Comparison of ENCODE assay signal across 21 cellular contexts in genomic region chr9:91700475-91700874, GRCh38.
DNase-seq lines count a peak whose midpoint lies in the region; ATAC-seq, FAIRE-seq and TF ChIP-seq lines count a peak whose summit lies in the region.
"Had no signal": no experiment of that assay in that cellular context is flagged by ENCODE, and none has a peak within 500 bp of the region (broad histone marks: within the 10 kb centered on the region; RNA-seq: fewer than 3 reads in every experiment).

No MANE protein-coding gene starts in this region.

- no peak overlapping the region for H2BK120ac ChIP-seq in IMR-90 (ENCODE audit: low read depth, low read length)

- H3K4ac ChIP-seq in IMR-90 (ENCODE audit: low read depth, low read length): no peak overlapping the region

- H4K5ac ChIP-seq in IMR-90 (ENCODE audit: low read depth, low read length): no peak overlapping the region

- ATAC-seq in A549 (no peak), IMR-90 (ENCODE audit: low read depth) (no peak)
- ATAC-seq: CD8-positive, alpha-beta T cell had no signal

- peaks cover under 1% of the 10 kb centered on the region for H3K9me1 ChIP-seq in IMR-90 (ENCODE audit: insufficient read depth, low read length)

- H3K27ac Mint-ChIP-seq in endodermal cell: no peak overlapping the region
- H3K27ac Mint-ChIP-seq: B cell; CD4-positive, alpha-beta T cell; CD8-positive, alpha-beta T cell had no signal

- 39% methylated on average over 5 of the region's 5 CpGs for WGBS in A549 (ENCODE audit: missing lambda C conversion rate)
- WGBS in IMR-90 (ENCODE audit: extremely low coverage in 2 of 2, insufficient read length in 1 of 2), 2 experiments: no CpG with 5 or more reads among the region's 5 CpGs
- WGBS in endodermal cell (ENCODE audit: insufficient coverage in 1 of 2, insufficient read length in 1 of 2), 2 experiments: 83 to 96% methylated on average over 2 to 5 of the region's 5 CpGs

- no peaks in the 10 kb centered on the region for H3K79me1 ChIP-seq in IMR-90 (ENCODE audit: low read depth in 1 of 2, low read length in 2 of 2)

- H3K36me3 ChIP-seq in IMR-90 (ENCODE audit: control insufficient read depth, insufficient read depth, low read length) (no peaks in the 10 kb centered on the region), endodermal cell (ENCODE audit: control insufficient read depth, insufficient read depth, low read length) (peaks cover 9% of the 10 kb centered on the region)
- H3K36me3 ChIP-seq: BLaER1 treated with 17β-estradiol and CSF1 and Interleukin-3, amounts not matched to agents 10 nM and 100 nM had no signal

- no peak overlapping the region for H2AFZ ChIP-seq in IMR-90 (replicated peaks; ENCODE audit: low read length, poor library complexity)

- no peak overlapping the region for H3K56ac ChIP-seq in IMR-90 (ENCODE audit: extremely low read depth, insufficient read depth, low read length)

- dilution Hi-C loops in IMR-90 (cut with HindIII; ENCODE audit: low sequenced_read_pairs, unreplicated experiment): no loop called here

- BruUV-seq in IMR-90 (replicated peaks; lab: Mats Ljungman, UMichigan): no TSS peak

- no peaks in the 10 kb centered on the region for H3K27me3 ChIP-seq in IMR-90 (ENCODE audit: control insufficient read depth, insufficient read depth, low read length)
- no peaks in the 10 kb centered on the region for H3K27me3 ChIP-seq in endodermal cell (ENCODE audit: control insufficient read depth, insufficient read depth, low read length, poor library complexity, severe bottlenecking)
- H3K27me3 ChIP-seq: BLaER1 treated with 17β-estradiol and CSF1 and Interleukin-3, amounts not matched to agents 10 nM and 100 nM had no signal

- in situ Hi-C loops in IMR-90 (cut with MboI; ENCODE audit: low sequenced_read_pairs): no loop called here

- H2AK5ac ChIP-seq in IMR-90 (ENCODE audit: low read depth, low read length): no peak overlapping the region

- H2BK15ac ChIP-seq in IMR-90 (ENCODE audit: low read depth, low read length): no peak overlapping the region

- no peak overlapping the region for H3K14ac ChIP-seq in IMR-90 (replicated peaks; ENCODE audit: low read depth, low read length)

- TF ChIP-seq RAD21 in A549 (conservative IDR thresholded peaks at IDR 0.05 in 1 of 2, IDR thresholded peaks at IDR 0.05 in 1 of 2): no peak
- no peak for TF ChIP-seq RAD21 in IMR-90 (IDR thresholded peaks at IDR 0.05; ENCODE audit: low read length)

- no peak for TF ChIP-seq CTCF in A549 (IDR thresholded peaks at IDR 0.05)
- TF ChIP-seq CTCF in IMR-90 (conservative IDR thresholded peaks at IDR 0.05; ENCODE audit: low read depth, low read length): no peak
- no peak for TF ChIP-seq CTCF in endodermal cell (conservative IDR thresholded peaks at IDR 0.05)

- H3K18ac ChIP-seq in IMR-90 (ENCODE audit: low read depth, low read length): no peak overlapping the region

- no peaks in the 10 kb centered on the region for H3K27me3 Mint-ChIP-seq in endodermal cell (ENCODE audit: insufficient read depth)
- H3K27me3 Mint-ChIP-seq: CD4-positive, alpha-beta T cell had no signal

- peaks cover 22% of the 10 kb centered on the region for H3K9me3 Mint-ChIP-seq in endodermal cell

- H3K9me3 ChIP-seq in A549: peaks cover 27% of the 10 kb centered on the region; the same call in 2 of the 3 replicates
- peaks cover 5% of the 10 kb centered on the region for H3K9me3 ChIP-seq in IMR-90 (ENCODE audit: control insufficient read depth, insufficient read depth, low read length)
- H3K9me3 ChIP-seq in endodermal cell (ENCODE audit: control insufficient read depth, low read length): peaks cover 23% of the 10 kb centered on the region
- H3K9me3 ChIP-seq: Caco-2 had no signal

- H3K4me3 ChIP-seq in A549: no peak overlapping the region
- no peak overlapping the region for H3K4me3 ChIP-seq in IMR-90 (ENCODE audit: insufficient read depth, low read depth, low read length)
- H3K4me3 ChIP-seq in endodermal cell (ENCODE audit: low read length): no peak overlapping the region
- H3K4me3 ChIP-seq: BLaER1 treated with 17β-estradiol and CSF1 and Interleukin-3, amounts not matched to agents 10 nM and 100 nM had no signal

- H4K91ac ChIP-seq in IMR-90 (ENCODE audit: insufficient read depth, low read depth, low read length): no peak overlapping the region

- H3K4me3 Mint-ChIP-seq in endodermal cell: no peak overlapping the region
- H3K4me3 Mint-ChIP-seq: B cell; CD4-positive, alpha-beta T cell; CD8-positive, alpha-beta T cell had no signal

- no peak for TF ChIP-seq EP300 in A549 (IDR thresholded peaks at IDR 0.05)

- no peak overlapping the region for H4K8ac ChIP-seq in IMR-90 (ENCODE audit: low read depth in 2 of 2, low read length in 2 of 2)

- CTCF ChIA-PET in A549 (lab: Yijun Ruan, JAX) (interaction anchor here (0.6 to 0.7 kb wide), 3 partner anchors 111 to 802 kb away, joined by 3 to 5 read pairs (median 3); no protein-coding TSS in a partner anchor), IMR-90 (lab: Yijun Ruan, JAX) (interaction anchor here (0.6 kb wide), 1 partner anchor 297 kb away, joined by 6 read pairs; no protein-coding TSS in a partner anchor)

- FAIRE-seq in A549 (lab: Jason Lieb, UNC): no peak
- FAIRE-seq: A204.1, D721Med, G401.6, GM12891, GM19239 had no signal

- H3K4me1 ChIP-seq in A549 (no peaks in the 10 kb centered on the region), IMR-90 (ENCODE audit: control insufficient read depth, insufficient read depth, low read length) (no peaks in the 10 kb centered on the region), endodermal cell (ENCODE audit: control insufficient read depth, insufficient read depth, low read length) (no peaks in the 10 kb centered on the region)
- H3K4me1 ChIP-seq: BLaER1 treated with 17β-estradiol and CSF1 and Interleukin-3, amounts not matched to agents 10 nM and 100 nM; Caco-2 had no signal

- H3K4me2 ChIP-seq in A549: no peak overlapping the region
- H3K4me2 ChIP-seq in IMR-90 (ENCODE audit: low read depth, low read length): no peak overlapping the region
- H3K4me2 ChIP-seq: BLaER1 treated with 17β-estradiol and CSF1 and Interleukin-3, amounts not matched to agents 10 nM and 100 nM had no signal

- DNase-seq in A549 (ENCODE audit: low read depth in 1 of 2, low spot score in 1 of 2): no peak
- DNase-seq in IMR-90: no peak
- peak; percentile 2 for DNase-seq in endodermal cell
- no peak for DNase-seq in HK-2 (ENCODE audit: unreplicated experiment)
- DNase-seq in KG1 (lab: John Stamatoyannopoulos, UW): no peak
- DNase-seq: 8988T; AML-193; Caco-2; Calu3; CD4-positive, alpha-beta T cell; CD8-positive, alpha-beta T cell; DMS79 treated with DMSO at 0.1 percent for 48 hours; GF-D8 had no signal

- no peak overlapping the region for H2AK9ac ChIP-seq in IMR-90 (replicated peaks; ENCODE audit: low read depth, low read length, poor library complexity)

- H3K36me3 Mint-ChIP-seq in endodermal cell (ENCODE audit: low read depth): peaks cover 5% of the 10 kb centered on the region
- H3K36me3 Mint-ChIP-seq: CD8-positive, alpha-beta T cell had no signal

- no peaks in the 10 kb centered on the region for H4K20me1 ChIP-seq in IMR-90 (ENCODE audit: insufficient read depth, low read length)
- H4K20me1 ChIP-seq: BLaER1 treated with 17β-estradiol and CSF1 and Interleukin-3, amounts not matched to agents 10 nM and 100 nM had no signal

- TF ChIP-seq POLR2A in A549 (IDR thresholded peaks at IDR 0.05; ENCODE audit: low read length): no peak
- TF ChIP-seq POLR2A in IMR-90 (IDR thresholded peaks at IDR 0.05; ENCODE audit: low read depth, low read length): no peak

- no peak overlapping the region for H2BK5ac ChIP-seq in IMR-90 (ENCODE audit: low read depth, low read length, poor library complexity, severe bottlenecking)

- H3K4me1 Mint-ChIP-seq in endodermal cell: peaks cover 4% of the 10 kb centered on the region

- H3K9ac ChIP-seq in IMR-90 (ENCODE audit: low read depth, low read length): no peak overlapping the region
- no peak overlapping the region for H3K9ac ChIP-seq in endodermal cell (ENCODE audit: extremely low read depth, low read length, poor library complexity, severe bottlenecking)
- H3K9ac ChIP-seq: BLaER1 treated with 17β-estradiol and CSF1 and Interleukin-3, amounts not matched to agents 10 nM and 100 nM had no signal

- H3K23ac ChIP-seq in IMR-90 (ENCODE audit: low read depth, low read length): no peak overlapping the region

- intact Hi-C loops in IMR-90 (cut with micrococcal nuclease): no loop called here

- no peak overlapping the region for H2BK20ac ChIP-seq in IMR-90 (ENCODE audit: low read depth, low read length)

- H3K27ac ChIP-seq in A549 (no peak overlapping the region), IMR-90 (ENCODE audit: insufficient read depth, low read length) (no peak overlapping the region), endodermal cell (ENCODE audit: low read depth, low read length) (no peak overlapping the region)
- H3K27ac ChIP-seq: BLaER1 treated with 17β-estradiol and CSF1 and Interleukin-3, amounts not matched to agents 10 nM and 100 nM; C4-2B had no signal

- POLR2A ChIA-PET in A549 (lab: Yijun Ruan, JAX): no interaction called here
- POLR2A ChIA-PET in IMR-90 (lab: Charles Lee; ENCODE audit: unreplicated experiment): no interaction called here

TF ChIP-seq in A549, 52 proteins besides CTCF, POLR2A, EP300 and RAD21:
- peak; percentile 59 for TF ChIP-seq MAFK (IDR thresholded peaks at IDR 0.05; ENCODE audit: partially characterized antibody)
- TF ChIP-seq CEBPB (IDR thresholded peaks at IDR 0.05): no peak

TF ChIP-seq in IMR-90, 13 proteins besides CTCF, POLR2A, EP300 and RAD21:
- no peak for TF ChIP-seq MXI1 (IDR thresholded peaks at IDR 0.05; ENCODE audit: borderline replicate concordance, low read depth, low read length)
- peak; percentile 57 for TF ChIP-seq MAFK (IDR thresholded peaks at IDR 0.05; ENCODE audit: low read depth, low read length)
TF ChIP-seq in IMR-90: peak in this region for 1.
